ENCODE assay signal across 17 cellular contexts in genomic region chr19:7213628-7214328, GRCh38.
DNase-seq lines count a peak whose midpoint lies in the region; ATAC-seq and TF ChIP-seq lines count a peak whose summit lies in the region.
"Had no signal": no experiment of that assay in that cellular context is flagged by ENCODE, and none has a peak within 500 bp of the region (broad histone marks: within the 10 kb centered on the region; RNA-seq: fewer than 3 reads in every experiment).

No MANE protein-coding gene starts in this region.

- peak overlapping the region; percentile 15; the same call in 1 of the 2 replicates for H3K4me3 ChIP-seq in GM23338
- H3K4me3 ChIP-seq: heart right ventricle, K562 had no signal

- H4K20me1 ChIP-seq in GM23338 (replicated peaks; ENCODE audit: insufficient read depth): no peaks in the 10 kb centered on the region

- peak overlapping the region; percentile 20 to 36 for H3K4me3 Mint-ChIP-seq in activated T-cell treated with anti-CD3 and anti-CD28 coated beads, Interleukin-2, amount 50 U/mL, for 72 hours
- peak overlapping the region; percentile 31; the same call in 1 of the 3 replicates for H3K4me3 Mint-ChIP-seq in GM23338
- H3K4me3 Mint-ChIP-seq in progenitor cell of endocrine pancreas (ENCODE audit: low read depth): peak overlapping the region; percentile 5
- H3K4me3 Mint-ChIP-seq: T-helper 2 cell treated with Interferon-gamma antibody and Interleukin-4, amounts not matched to agents 5 μg/mL and 100 μg/mL, for 36 hours had no signal

- H3K4me2 ChIP-seq in GM23338: peak overlapping the region; percentile 18

- DNase-seq in activated T-cell treated with anti-CD3 and anti-CD28 coated beads, Interleukin-2, amount 50 U/mL, for 72 hours: peak; percentile 34 to 38
- DNase-seq in activated T-cell treated with anti-CD3 and anti-CD28 coated beads, Interleukin-2, amount 50 U/mL, for 1 hour: no peak
- DNase-seq in GM23338 (ENCODE audit: low spot score): no peak
- DNase-seq in dedifferentiated amniotic fluid mesenchymal stem cell (ENCODE audit: extremely low spot score): peak; percentile 6
- DNase-seq in progenitor cell of endocrine pancreas (ENCODE audit: low spot score, unreplicated experiment): no peak
- DNase-seq in A172 (ENCODE audit: low spot score): no peak
- DNase-seq in NCI-H1694 treated with DMSO at 0.1 percent for 48 hours (lab: John Stamatoyannopoulos, UW): no peak
- DNase-seq: central memory CD4-positive, alpha-beta T cell; effector memory CD4-positive, alpha-beta T cell; heart right ventricle; mesenchymal stem cell; NCI-H2081 treated with DMSO at 0.1 percent for 48 hours; NCI-H524 treated with DMSO at 0.1 percent for 48 hours; SHP77 treated with DMSO at 0.1 percent for 48 hours had no signal

- no peak overlapping the region for H3K27ac Mint-ChIP-seq in activated T-cell treated with anti-CD3 and anti-CD28 coated beads, Interleukin-2, amount 50 U/mL, for 72 hours
- peak overlapping the region; percentile 63 for H3K27ac Mint-ChIP-seq in GM23338
- peak overlapping the region; percentile 95 for H3K27ac Mint-ChIP-seq in progenitor cell of endocrine pancreas
- H3K27ac Mint-ChIP-seq: T-helper 2 cell treated with Interferon-gamma antibody and Interleukin-4, amounts not matched to agents 5 μg/mL and 100 μg/mL, for 36 hours had no signal

- ATAC-seq in activated T-cell treated with anti-CD3 and anti-CD28 coated beads, Interleukin-2, amount 50 U/mL, for 72 hours (replicated peaks in 1 of 2): peak; percentile 58 to 64
- no peak; the same call in 2 of the 3 replicates for ATAC-seq in GM23338
- ATAC-seq in GM18870 (IDR thresholded peaks at IDR 0.05; ENCODE audit: unreplicated experiment): no peak
- ATAC-seq: heart right ventricle, K562 had no signal

- peaks cover 20% of the 10 kb centered on the region for H3K79me2 ChIP-seq in GM23338 (replicated peaks; ENCODE audit: insufficient read depth)

- peaks cover 35% of the 10 kb centered on the region for H3K4me1 ChIP-seq in GM23338 (ENCODE audit: insufficient read depth)

- peak overlapping the region; percentile 89 for H3K27ac ChIP-seq in GM23338 (ENCODE audit: low read depth)

- no peaks in the 10 kb centered on the region for H3K9me3 Mint-ChIP-seq in activated T-cell treated with anti-CD3 and anti-CD28 coated beads, Interleukin-2, amount 50 U/mL, for 72 hours
- H3K9me3 Mint-ChIP-seq in GM23338 (no peaks in the 10 kb centered on the region), progenitor cell of endocrine pancreas (ENCODE audit: low read depth) (no peaks in the 10 kb centered on the region)
- H3K9me3 Mint-ChIP-seq: T-helper 2 cell treated with Interferon-gamma antibody and Interleukin-4, amounts not matched to agents 5 μg/mL and 100 μg/mL, for 36 hours had no signal

- no peaks in the 10 kb centered on the region for H3K36me3 Mint-ChIP-seq in activated T-cell treated with anti-CD3 and anti-CD28 coated beads, Interleukin-2, amount 50 U/mL, for 72 hours (ENCODE audit: insufficient read depth in 2 of 2)
- H3K36me3 Mint-ChIP-seq in GM23338 (ENCODE audit: low read depth): no peaks in the 10 kb centered on the region; the same call in 2 of the 3 replicates
- peaks cover 2% of the 10 kb centered on the region for H3K36me3 Mint-ChIP-seq in progenitor cell of endocrine pancreas (ENCODE audit: insufficient read depth)

- no peaks in the 10 kb centered on the region for H3K27me3 Mint-ChIP-seq in activated T-cell treated with anti-CD3 and anti-CD28 coated beads, Interleukin-2, amount 50 U/mL, for 72 hours (ENCODE audit: low read depth)
- H3K27me3 Mint-ChIP-seq in GM23338 (ENCODE audit: insufficient read depth, low read depth, poor library complexity) (peaks cover 5% of the 10 kb centered on the region), progenitor cell of endocrine pancreas (no peaks in the 10 kb centered on the region)

- no peak overlapping the region for H2AFZ ChIP-seq in GM23338

- TF ChIP-seq CTCF in GM23338 (conservative IDR thresholded peaks at IDR 0.05; ENCODE audit: low read depth in 2 of 2): no peak
- no peak for TF ChIP-seq CTCF in progenitor cell of endocrine pancreas (IDR thresholded peaks at IDR 0.05; ENCODE audit: unreplicated experiment)

- H3K9me2 ChIP-seq in GM23338 (ENCODE audit: insufficient read depth): no peaks in the 10 kb centered on the region

- peaks cover 11% of the 10 kb centered on the region; the same call in 1 of the 2 replicates for H3F3A ChIP-seq in GM23338 (replicated peaks; ENCODE audit: low read depth)

- no peaks in the 10 kb centered on the region for H3K27me3 ChIP-seq in GM23338 (ENCODE audit: insufficient read depth)
- H3K27me3 ChIP-seq: heart right ventricle had no signal

- peaks cover 48% of the 10 kb centered on the region for H3K4me1 Mint-ChIP-seq in activated T-cell treated with anti-CD3 and anti-CD28 coated beads, Interleukin-2, amount 50 U/mL, for 72 hours (ENCODE audit: low read depth)
- H3K4me1 Mint-ChIP-seq in GM23338 (peaks cover 39% of the 10 kb centered on the region), progenitor cell of endocrine pancreas (ENCODE audit: low read depth) (peaks cover 41% of the 10 kb centered on the region)

- H3K36me3 ChIP-seq in GM23338 (ENCODE audit: insufficient read depth): no peaks in the 10 kb centered on the region

TF ChIP-seq in GM23338, 12 proteins besides CTCF, POLR2A, EP300 and RAD21 (continues in another document):
- TF ChIP-seq ZNF331 (CRISPR knock-in tag; IDR thresholded peaks at IDR 0.05; ENCODE audit: low read depth): no peak
- no peak for TF ChIP-seq JUNB (IDR thresholded peaks at IDR 0.05; ENCODE audit: unreplicated experiment)
- TF ChIP-seq ZNF114 (CRISPR knock-in tag; IDR thresholded peaks at IDR 0.05): no peak
- TF ChIP-seq ZNF462 (CRISPR knock-in tag; IDR thresholded peaks at IDR 0.05): no peak
- TF ChIP-seq NANOG (IDR thresholded peaks at IDR 0.05; ENCODE audit: borderline replicate concordance): no peak

Comparison
In these comparisons a context has a peak if more than half of its experiments do, and no peak if none do; other contexts are left out.
1. DNase-seq: peak in activated T-cell treated with anti-CD3 and anti-CD28 coated beads, Interleukin-2, amount 50 U/mL, for 72 hours (2 of 2) and dedifferentiated amniotic fluid mesenchymal stem cell (single experiment); none in activated T-cell treated with anti-CD3 and anti-CD28 coated beads, Interleukin-2, amount 50 U/mL, for 1 hour (single experiment), GM23338 (single experiment), progenitor cell of endocrine pancreas (single experiment), A172 (single experiment) and NCI-H1694 treated with DMSO at 0.1 percent for 48 hours (single experiment).
2. ATAC-seq: peak in activated T-cell treated with anti-CD3 and anti-CD28 coated beads, Interleukin-2, amount 50 U/mL, for 72 hours (2 of 2); none in GM23338 (single experiment) and GM18870 (single experiment).
3. Peak in every context shown above with its lines, with median percentiles within 50 percentile points of each other: H3K4me3 Mint-ChIP-seq.